Comparison of ENCODE assay signal across 21 cellular contexts in genomic region chr2:70632388-70632787, GRCh38.
"Had no signal": no experiment of that assay in that cellular context is flagged by ENCODE, and none has a peak within 500 bp of the region (broad histone marks: within the 10 kb centered on the region; RNA-seq: fewer than 3 reads in every experiment).

No MANE protein-coding gene starts in this region.

- H3K4me3 Mint-ChIP-seq: naive thymus-derived CD4-positive, alpha-beta T cell; nephron; neural progenitor cell; stimulated activated naive B cell treated with anti-CD40 and anti-IgM and Interleukin-4, amounts not matched to agents 10 μg/mL and 1 μg/mL and 100 μg/mL, for 72 hours; stimulated activated naive CD8-positive, alpha-beta T cell treated with anti-CD3 and anti-CD28 coated beads, Interleukin-15, Interleukin-2, amounts not matched to agents 100 ng/mL and 50 ng/mL, for 24 hours had no signal

- H3K27ac ChIP-seq: dorsolateral prefrontal cortex, left lung, neural progenitor cell, parathyroid adenoma, right lobe of liver, thoracic aorta, tibial nerve, upper lobe of left lung had no signal

- H3K79me2 ChIP-seq: parathyroid adenoma had no signal

- H2AFZ ChIP-seq: neural progenitor cell, parathyroid adenoma had no signal

- H3K27me3 Mint-ChIP-seq: progenitor cell of endocrine pancreas had no signal

- H3K36me3 Mint-ChIP-seq: neural progenitor cell had no signal

- H3K9ac ChIP-seq: neural progenitor cell, parathyroid adenoma had no signal

- H3K36me3 ChIP-seq: left lung, neural progenitor cell, right lobe of liver, thoracic aorta, tibial nerve, upper lobe of left lung had no signal

- H3K9me3 ChIP-seq: left lung, right lobe of liver, thoracic aorta, upper lobe of left lung had no signal

- H3K4me3 ChIP-seq: dorsolateral prefrontal cortex, left lung, neural progenitor cell, right lobe of liver, thoracic aorta, tibial nerve, upper lobe of left lung had no signal

- ATAC-seq: left cardiac atrium; left lung; naive thymus-derived CD4-positive, alpha-beta T cell; stimulated activated naive B cell treated with anti-CD40 and anti-IgM and Interleukin-4, amounts not matched to agents 10 μg/mL and 1 μg/mL and 100 μg/mL, for 72 hours had no signal

- H3K27me3 ChIP-seq: left lung, right lobe of liver, tibial nerve, upper lobe of left lung had no signal

- H3K4me1 Mint-ChIP-seq: neural progenitor cell; stimulated activated naive B cell treated with anti-CD40 and anti-IgM and Interleukin-4, amounts not matched to agents 10 μg/mL and 1 μg/mL and 100 μg/mL, for 72 hours had no signal

- H3K4me1 ChIP-seq: left lung, parathyroid adenoma, right lobe of liver, upper lobe of left lung had no signal

- H3K27ac Mint-ChIP-seq: nephron; neural progenitor cell; progenitor cell of endocrine pancreas; stimulated activated naive B cell treated with anti-CD40 and anti-IgM and Interleukin-4, amounts not matched to agents 10 μg/mL and 1 μg/mL and 100 μg/mL, for 72 hours; stimulated activated naive CD8-positive, alpha-beta T cell treated with anti-CD3 and anti-CD28 coated beads, Interleukin-15, Interleukin-2, amounts not matched to agents 100 ng/mL and 50 ng/mL, for 24 hours had no signal

- H3K4me2 ChIP-seq: neural progenitor cell had no signal

- DNase-seq: dorsolateral prefrontal cortex; effector CD4-positive, alpha-beta T cell; head of caudate nucleus; left cardiac atrium; left lung; mesenchymal stem cell; midbrain; naive thymus-derived CD4-positive, alpha-beta T cell; right lobe of liver; small intestine; stimulated activated CD4-positive, alpha-beta T cell treated with anti-CD3 and anti-CD28 coated beads, Interleukin-15, amount 100 ng/mL, for 24 hours; stimulated activated CD4-positive, alpha-beta T cell treated with anti-CD3 and anti-CD28 coated beads, Interleukin-2, amount 100 ng/mL, for 48 hours; stimulated activated naive B cell treated with anti-CD40 and anti-IgM and Interleukin-4, amounts not matched to agents 10 μg/mL and 1 μg/mL and 100 μg/mL, for 72 hours; upper lobe of left lung had no signal
